8 cellular contexts compared by ENCODE assay signal in the genomic region with DNA sequence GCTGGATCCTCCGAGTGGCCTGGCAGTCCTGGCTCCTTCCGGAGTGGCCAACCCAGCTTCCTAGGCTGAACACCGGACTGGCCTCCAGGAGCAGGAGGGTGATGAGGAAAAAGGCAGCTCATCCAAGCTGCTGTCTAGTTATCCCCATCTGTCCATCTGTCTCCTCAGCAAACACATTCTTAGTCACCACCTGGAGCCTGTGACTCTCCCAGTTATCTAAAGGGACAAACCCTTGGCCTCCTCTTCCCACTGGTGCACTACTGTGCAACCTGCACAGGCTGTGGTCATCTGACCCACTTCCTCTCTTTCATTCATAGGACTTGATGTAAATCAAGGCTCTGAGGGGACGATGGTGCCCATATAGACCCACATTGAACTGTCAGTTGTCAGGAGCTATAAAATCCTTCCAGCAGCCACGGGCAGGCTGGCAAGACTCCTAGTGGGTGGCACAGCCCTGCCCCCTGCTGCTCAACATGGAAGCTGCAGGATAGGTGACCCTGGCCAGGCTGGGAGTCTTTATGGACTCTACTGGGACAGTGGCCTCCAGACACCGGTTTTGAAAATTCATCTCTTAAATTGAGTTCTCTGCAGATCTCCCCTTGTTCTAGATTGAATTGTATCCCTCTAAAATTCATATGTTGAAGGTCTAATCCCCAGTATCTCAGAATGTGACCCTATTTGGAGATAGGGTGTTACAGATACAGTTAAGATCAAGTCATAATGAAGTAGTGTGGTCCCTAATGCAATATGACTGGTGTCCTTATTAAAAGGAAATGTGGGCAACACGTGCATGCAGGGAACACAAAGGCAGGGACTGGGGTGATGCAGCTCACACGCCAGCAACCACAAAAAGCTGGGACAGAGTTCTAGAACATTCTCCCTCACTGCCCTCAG. TPM values are rescaled to one million over a fixed set of nuclear protein-coding genes. Genes with fewer than 3 reads are reported as not detected.
DNase-seq lines count a peak whose midpoint lies in the region; TF ChIP-seq lines count a peak whose summit lies in the region.

No MANE protein-coding gene starts in this region.

- TF ChIP-seq CTCF in HFF-Myc (IDR thresholded peaks at IDR 0.05; ENCODE audit: low read depth, low read length, missing control alignments) (peak; percentile 95), adrenal gland (IDR thresholded peaks at IDR 0.05) (peak; percentile 69 to 93 (median 88)), right atrium auricular region (IDR thresholded peaks at IDR 0.05) (peak; percentile 70 to 90), sigmoid colon (IDR thresholded peaks at IDR 0.05) (peak; percentile 28 to 79 (median 66))

- intact Hi-C loops in adrenal gland (cut with DNase I): loop anchor here (2.0 to 10.0 kb wide), 3 partner anchors 34 to 150 kb away; partner anchors contain the start of gene ASTL (in 1 of the 2)
- intact Hi-C loops in sigmoid colon (cut with DNase I): no loop called here

- DNase-seq in GDM1 (lab: John Stamatoyannopoulos, UW) (peak; percentile 58), HFF-Myc (ENCODE audit: extremely low read depth, low read depth) (no peak), NCI-H1436 treated with DMSO at 0.1 percent for 48 hours (lab: John Stamatoyannopoulos, UW) (peak; percentile 18), T-helper 2 cell (peak; percentile 64 to 82 (median 73)), adrenal gland (peak; percentile 72 to 91 (median 85)), right atrium auricular region (ENCODE audit: low spot score) (peak; percentile 76), sigmoid colon (no peak), cortex of kidney (lab: John Stamatoyannopoulos, UW) (no peak)

- H3K27me3 ChIP-seq in adrenal gland: no peaks in the 10 kb centered on the region
- no peaks in the 10 kb centered on the region for H3K27me3 ChIP-seq in right atrium auricular region
- H3K27me3 ChIP-seq in sigmoid colon: no peaks in the 10 kb centered on the region

- WGBS in adrenal gland, 4 donors: 21 to 53% (median 46%) methylated on average over 5 to 8 of the region's 8 CpGs
- 47% methylated on average over 8 of the region's 8 CpGs for WGBS in sigmoid colon, 2 donors

- H3K4me3 ChIP-seq in HFF-Myc (replicated peaks; ENCODE audit: low read depth, low read length): no peak overlapping the region
- H3K4me3 ChIP-seq in adrenal gland: no peak overlapping the region
- H3K4me3 ChIP-seq in right atrium auricular region: no peak overlapping the region
- H3K4me3 ChIP-seq in sigmoid colon: no peak overlapping the region

- peaks cover 0 to 3% (median 0%) of the 10 kb centered on the region in 3 donors for H3K9me3 ChIP-seq in adrenal gland (replicated peaks in 1 of 3)
- H3K9me3 ChIP-seq in right atrium auricular region: no peaks in the 10 kb centered on the region
- H3K9me3 ChIP-seq in sigmoid colon: peaks cover 0 to 5% (median 0%) of the 10 kb centered on the region in 4 donors

- TF ChIP-seq POLR2A in adrenal gland (IDR thresholded peaks at IDR 0.05) (no peak), sigmoid colon (IDR thresholded peaks at IDR 0.05) (no peak)

- no peaks in the 10 kb centered on the region for H3K36me3 ChIP-seq in adrenal gland (replicated peaks in 1 of 2)
- H3K36me3 ChIP-seq in right atrium auricular region: no peaks in the 10 kb centered on the region
- H3K36me3 ChIP-seq in sigmoid colon: no peaks in the 10 kb centered on the region

- H3K27ac ChIP-seq in adrenal gland (no peak overlapping the region), right atrium auricular region (no peak overlapping the region), sigmoid colon (no peak overlapping the region)

- peaks cover 0 to 8% of the 10 kb centered on the region in 2 donors for H3K4me1 ChIP-seq in adrenal gland (replicated peaks in 1 of 2)
- peaks cover 0 to 8% of the 10 kb centered on the region in 2 donors for H3K4me1 ChIP-seq in right atrium auricular region
- no peaks in the 10 kb centered on the region for H3K4me1 ChIP-seq in sigmoid colon

- TF ChIP-seq EP300 in sigmoid colon (IDR thresholded peaks at IDR 0.05): no peak

RNA-seq across cellular contexts. Expression of gene DUSP2, which starts 29.3 kb away (rescaled TPM):
- total RNA-seq in adrenal gland: 1 to 10 TPM in 7 of 8 donors, under 1 TPM in 1; 0.97 to 4.7 (median 2.3) TPM
- polyA plus RNA-seq in adrenal gland: 1 to 10 TPM in 2 of 3 donors, under 1 TPM in 1; 0.48 to 2.4 (median 1.9) TPM
- 1 to 10 TPM; 4.0 to 9.0 TPM for total RNA-seq in right atrium auricular region
- 1 to 10 TPM in 3 of 4 donors, not detected in 1; 2.5 to 6.7 (median 3.0) TPM for total RNA-seq in sigmoid colon
- polyA plus RNA-seq in sigmoid colon: 10 to 100 TPM in 1 of 3 donors, 1 to 10 TPM in 2; 1.2 to 17.4 (median 1.2) TPM

RNA-seq across cellular contexts. Expression of gene STARD7, which starts 34.1 kb away (rescaled TPM):
- 100 to 1,000 TPM; 145 to 209 (median 166) TPM for total RNA-seq in adrenal gland
- polyA plus RNA-seq in adrenal gland: 100 to 1,000 TPM in 1 of 3 donors, 10 to 100 TPM in 2; 37.8 to 129 (median 45.9) TPM
- total RNA-seq in right atrium auricular region: 100 to 1,000 TPM; 128 to 163 TPM
- 10 to 100 TPM; 50.4 to 88.5 (median 73.1) TPM for total RNA-seq in sigmoid colon
- 10 to 100 TPM; 39.6 to 74.6 (median 40.5) TPM for polyA plus RNA-seq in sigmoid colon

RNA-seq across cellular contexts. Expression of gene ASTL, which starts 36.2 kb away (rescaled TPM):
- total RNA-seq in adrenal gland (not detected), right atrium auricular region (not detected), sigmoid colon (not detected)
- polyA plus RNA-seq in adrenal gland (not detected), sigmoid colon (under 1 TPM in 1 of 3 donors, not detected in 2; 0.36 TPM)

RNA-seq across cellular contexts. Expression of gene ADRA2B, which starts 58.1 kb away (rescaled TPM):
- total RNA-seq in adrenal gland (10 to 100 TPM in 1 of 8 donors, 1 to 10 TPM in 6, under 1 TPM in 1; 0.95 to 12.9 (median 4.3) TPM), right atrium auricular region (1 to 10 TPM in 1 of 2 donors, under 1 TPM in 1; 0.47 to 1.4 TPM), sigmoid colon (1 to 10 TPM in 2 of 4 donors, under 1 TPM in 2; 0.49 to 1.4 (median 0.83) TPM)
- polyA plus RNA-seq in adrenal gland (1 to 10 TPM; 1.2 to 5.5 (median 2.0) TPM), sigmoid colon (under 1 TPM in 2 of 3 donors, not detected in 1; under 0.01 to 0.54 TPM)

Comparison
In these comparisons a context has a peak if more than half of its experiments do, and no peak if none do; other contexts are left out.
1. DNase-seq: peak in GDM1 (single experiment), NCI-H1436 treated with DMSO at 0.1 percent for 48 hours (single experiment), T-helper 2 cell (5 of 5), adrenal gland (7 of 7) and right atrium auricular region (single experiment); none in HFF-Myc (single experiment), sigmoid colon (single experiment) and cortex of kidney (single experiment).
2. Peak in every context shown above with its lines, with median percentiles within 50 percentile points of each other: CTCF ChIP-seq.